Comparison of ENCODE assay signal across 1 cellular context in genomic region chr18:80119111-80119510, GRCh38.
TF ChIP-seq lines count a peak whose summit lies in the region.

No MANE protein-coding gene starts in this region.

TF ChIP-seq in WTC11, 78 proteins besides CTCF, POLR2A, EP300 and RAD21 (continued from another document):
- no peak for TF ChIP-seq ATF6 (CRISPR knock-in tag; IDR thresholded peaks at IDR 0.05)
TF ChIP-seq in WTC11: peak in this region for 0.
